8 cellular contexts compared by ENCODE assay signal in the genomic region with DNA sequence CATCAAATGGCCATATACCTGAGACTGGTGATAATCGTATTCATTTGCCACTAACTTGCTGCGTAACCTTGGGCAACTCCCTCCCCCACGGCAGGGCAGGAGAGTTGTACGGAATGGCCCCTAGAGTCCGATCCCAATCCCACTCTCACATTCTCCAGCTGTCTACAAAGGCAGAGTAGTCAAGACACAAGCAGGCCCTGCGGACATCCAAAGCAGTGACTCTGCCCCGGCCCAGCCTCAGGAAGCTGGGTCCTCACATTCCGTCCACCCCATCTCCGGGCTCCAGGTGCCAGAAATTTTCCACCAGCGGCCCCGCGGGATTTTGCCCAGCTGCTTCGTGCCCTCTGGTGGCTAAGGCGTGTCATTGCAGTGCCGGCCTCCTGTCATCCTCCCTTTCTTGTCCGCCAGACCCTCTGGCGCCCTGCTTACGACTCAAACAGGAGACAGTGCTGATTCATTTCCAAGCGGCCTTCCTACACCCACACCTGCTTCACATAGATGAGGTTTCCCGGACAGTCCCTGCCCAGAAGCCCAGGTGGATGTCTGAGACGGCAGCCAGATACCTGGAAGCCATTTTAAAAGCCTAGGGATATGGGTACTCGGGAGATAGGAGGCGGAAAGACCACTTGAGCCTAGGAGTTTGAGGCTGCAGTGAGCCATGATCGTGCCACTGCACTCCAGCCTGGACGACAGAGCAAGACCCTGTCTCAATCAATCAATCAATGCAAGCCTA.
DNase-seq lines count a peak whose midpoint lies in the region; ATAC-seq lines count a peak whose summit lies in the region.

No MANE protein-coding gene starts in this region.

- H3K27me3 ChIP-seq in BLaER1, result no peaks in the 10 kb centered on the region

- H3K4me1 ChIP-seq in BLaER1, result peaks cover 68% of the 10 kb centered on the region

- H3K36me3 ChIP-seq in BLaER1, result no peaks in the 10 kb centered on the region

- peak overlapping the region; percentile 100 for H3K4me2 ChIP-seq in BLaER1

- DNase-seq in HS-5 (ENCODE audit: low read depth) (peak; percentile 77), NCI-H82 treated with DMSO at 0.1 percent for 48 hours (lab: John Stamatoyannopoulos, UW; ENCODE audit: unreplicated experiment) (peak; percentile 78), medulla oblongata (ENCODE audit: extremely low spot score) (peak; percentile 90)
- peak; percentile 58 to 63 for DNase-seq in activated CD8-positive, alpha-beta memory T cell treated with anti-CD3 and anti-CD28 coated beads for 1 hour (ENCODE audit: extremely low read depth in 1 of 2, low read depth in 1 of 2)
- peak; percentile 68 for DNase-seq in effector CD8-positive, alpha-beta T cell (lab: John Stamatoyannopoulos, UW)
- peak; percentile 63 to 70 (median 69) for DNase-seq in stimulated activated CD4-positive, alpha-beta T cell treated with anti-CD3 and anti-CD28 coated beads, TNF-alpha, amount 100 ng/mL, for 4 hours (ENCODE audit: low read depth in 3 of 3)

- no peak for ATAC-seq in HG02840 (IDR thresholded peaks at IDR 0.05; ENCODE audit: low FRiP score, unreplicated experiment)

- peak overlapping the region; percentile 76 for H3K9ac ChIP-seq in BLaER1

- H3K9me3 ChIP-seq in BLaER1, result no peaks in the 10 kb centered on the region

- peak overlapping the region; percentile 61 for H3K4me3 ChIP-seq in BLaER1

- no peaks in the 10 kb centered on the region for H4K20me1 ChIP-seq in BLaER1

- peak overlapping the region; percentile 87 for H3K27ac ChIP-seq in BLaER1
